Comparison of ENCODE assay signal across 8 cellular contexts in genomic region chr7:148698397-148699023, GRCh38. TPM values are rescaled to one million over a fixed set of nuclear protein-coding genes. Genes with fewer than 3 reads are reported as not detected.
DNase-seq lines count a peak whose midpoint lies in the region; ATAC-seq and TF ChIP-seq lines count a peak whose summit lies in the region.

TSS of gene CUL1 (plus strand) at chr7:148698903. CDS start at chr7:148730123, 31,220 bp downstream.

- TF ChIP-seq CTCF in chondrocyte (IDR thresholded peaks at IDR 0.05): no peak

- no peaks in the 10 kb centered on the region for H3K36me3 Mint-ChIP-seq in chondrocyte (ENCODE audit: low read depth)

- peaks cover 46% of the 10 kb centered on the region for H3K4me1 Mint-ChIP-seq in chondrocyte (ENCODE audit: low read depth)

- ATAC-seq in GM18511 (IDR thresholded peaks at IDR 0.05; ENCODE audit: unreplicated experiment) (peak; percentile 78), HG02981 (IDR thresholded peaks at IDR 0.05; ENCODE audit: unreplicated experiment) (peak; percentile 62)

- peak within 1 kb of the TSS; percentile 89 for H3K27ac Mint-ChIP-seq in chondrocyte (ENCODE audit: unreplicated experiment)

- H3K4me3 Mint-ChIP-seq in chondrocyte (ENCODE audit: unreplicated experiment): peak within 1 kb of the TSS; percentile 77

- no peaks in the 10 kb centered on the region for H3K9me3 Mint-ChIP-seq in chondrocyte (ENCODE audit: low read depth)

- DNase-seq in 8988T: peak; percentile 23
- peak; percentile 72 for DNase-seq in NCI-H2171 (lab: John Stamatoyannopoulos, UW)
- peak; percentile 73 to 75 for DNase-seq in activated CD4-positive, alpha-beta T cell treated with anti-CD3 and anti-CD28 coated beads for 24 hours (ENCODE audit: low read depth in 2 of 2)
- peak; percentile 92 for DNase-seq in chondrocyte (ENCODE audit: low spot score)
- peak; percentile 86 for DNase-seq in kidney tubule cell (ENCODE audit: low spot score)
- DNase-seq in stimulated activated CD4-positive, alpha-beta T cell treated with anti-CD3 and anti-CD28 coated beads, Interleukin-1b, Interleukin-23, amount 100 ng/mL, for 48 hours: peak; percentile 84

- H3K27me3 Mint-ChIP-seq in chondrocyte (ENCODE audit: low read depth): no peaks in the 10 kb centered on the region

RNA-seq across cellular contexts. Expression of gene CUL1, which starts in this region (rescaled TPM):
- 34.7 to 41.1 TPM (median 39.7 TPM) in 3 replicates for total RNA-seq in chondrocyte

Comparison
In these comparisons a context has a peak if more than half of its experiments do, and no peak if none do; other contexts are left out.
1. Peak in every context shown above with its lines: DNase-seq and ATAC-seq.
2. DNase-seq: peak in every context shown above with its lines; median percentile 92 in chondrocyte; 86 in kidney tubule cell; 84 in stimulated activated CD4-positive, alpha-beta T cell treated with anti-CD3 and anti-CD28 coated beads, Interleukin-1b, Interleukin-23, amount 100 ng/mL, for 48 hours; 74 in activated CD4-positive, alpha-beta T cell treated with anti-CD3 and anti-CD28 coated beads for 24 hours; 72 in NCI-H2171; 23 in 8988T.